Comparison of ENCODE assay signal across 35 cellular contexts in the genomic region with DNA sequence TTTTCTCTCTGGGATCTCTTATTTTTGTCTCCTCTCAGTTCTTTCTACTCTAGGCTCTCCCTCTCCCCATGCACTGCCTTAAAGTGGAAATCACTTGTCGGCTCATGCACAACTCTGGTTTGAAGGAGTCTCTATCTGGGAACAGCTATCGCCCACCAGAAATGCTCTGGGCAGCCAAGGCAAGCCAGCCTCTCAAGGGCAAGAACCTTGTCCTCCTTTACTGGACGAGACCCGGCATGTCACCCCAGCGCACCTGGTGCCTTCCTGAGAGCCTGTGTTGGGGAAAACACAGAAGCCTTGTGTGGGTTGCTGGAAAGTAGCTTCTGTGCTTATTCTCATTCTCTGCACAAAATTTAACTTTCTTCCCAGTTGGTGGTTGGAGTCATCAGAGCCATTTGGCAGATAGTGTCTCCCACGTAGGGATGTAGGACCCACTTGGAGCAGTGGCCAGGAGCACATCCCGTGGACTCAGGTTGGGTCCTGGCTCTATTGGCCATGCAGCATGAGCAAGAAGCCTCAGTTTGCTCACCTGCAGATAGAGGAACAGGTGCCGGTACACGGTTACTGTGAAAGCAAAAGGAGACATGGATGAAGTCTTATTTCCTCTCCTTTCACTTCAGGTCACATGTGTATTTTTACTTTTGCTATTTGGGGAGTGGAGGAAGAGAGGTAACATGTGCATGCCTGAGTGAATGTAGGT.
"Had no signal": no experiment of that assay in that cellular context is flagged by ENCODE, and none has a peak within 500 bp of the region (broad histone marks: within the 10 kb centered on the region; RNA-seq: fewer than 3 reads in every experiment).

No MANE protein-coding gene starts in this region.

- H3K27me3 ChIP-seq: body of pancreas, brain microvascular endothelial cell had no signal

- H3K4me1 Mint-ChIP-seq: activated B cell treated with CpG ODN at 0.5 μM for 24 hours; activated CD4-positive, alpha-beta memory T cell treated with anti-CD3 and anti-CD28 coated beads, Interleukin-2, amount 10 ng/mL, durations not matched to agents 7 days and 5 days; activated CD4-positive, alpha-beta T cell treated with anti-CD3 and anti-CD28 coated beads, Interleukin-2, amount 10 ng/mL, durations not matched to agents 7 days and 5 days; activated CD8-positive, alpha-beta memory T cell treated with anti-CD3 and anti-CD28 coated beads, Interleukin-2, amount 10 ng/mL, durations not matched to agents 7 days and 5 days; activated naive CD4-positive, alpha-beta T cell treated with anti-CD3 and anti-CD28 coated beads, Interleukin-2, amount 10 ng/mL, durations not matched to agents 7 days and 5 days; activated naive CD4-positive, alpha-beta T cell treated with anti-CD3 and anti-CD28 coated beads, Interleukin-2, amount 50 U/mL, for 24 hours; activated naive CD8-positive, alpha-beta T cell treated with anti-CD3 and anti-CD28 coated beads, Interleukin-2, amount 10 ng/mL, durations not matched to agents 7 days and 5 days; activated naive CD8-positive, alpha-beta T cell treated with anti-CD3 and anti-CD28 coated beads, Interleukin-2, amount 50 U/mL, for 24 hours; central memory CD8-positive, alpha-beta T cell had no signal

- H3K9me3 Mint-ChIP-seq: activated B cell treated with CpG ODN at 0.5 μM for 24 hours; activated naive CD4-positive, alpha-beta T cell treated with anti-CD3 and anti-CD28 coated beads, Interleukin-2, amount 50 U/mL, for 24 hours; activated T-cell treated with anti-CD3 and anti-CD28 coated beads, Interleukin-2, amount 50 U/mL, for 24 hours had no signal

- H3K4me3 ChIP-seq: body of pancreas, breast epithelium had no signal

- H3K36me3 Mint-ChIP-seq: activated CD8-positive, alpha-beta memory T cell treated with anti-CD3 and anti-CD28 coated beads, Interleukin-2, amount 10 ng/mL, durations not matched to agents 7 days and 5 days; activated naive CD4-positive, alpha-beta T cell treated with anti-CD3 and anti-CD28 coated beads, Interleukin-2, amount 10 ng/mL, durations not matched to agents 7 days and 5 days; activated naive CD4-positive, alpha-beta T cell treated with anti-CD3 and anti-CD28 coated beads, Interleukin-2, amount 50 U/mL, for 24 hours; activated naive CD8-positive, alpha-beta T cell; activated naive CD8-positive, alpha-beta T cell treated with anti-CD3 and anti-CD28 coated beads, Interleukin-2, amount 10 ng/mL, durations not matched to agents 7 days and 5 days had no signal

- H3K9me3 ChIP-seq: body of pancreas, breast epithelium had no signal

- H3K27ac Mint-ChIP-seq: activated B cell treated with CpG ODN at 0.5 μM for 24 hours; activated CD4-positive, alpha-beta memory T cell treated with anti-CD3 and anti-CD28 coated beads, Interleukin-2, amount 10 ng/mL, durations not matched to agents 7 days and 5 days; activated CD4-positive, alpha-beta T cell treated with anti-CD3 and anti-CD28 coated beads, Interleukin-2, amount 10 ng/mL, durations not matched to agents 7 days and 5 days; activated CD8-positive, alpha-beta memory T cell treated with anti-CD3 and anti-CD28 coated beads, Interleukin-2, amount 10 ng/mL, durations not matched to agents 7 days and 5 days; activated CD8-positive, alpha-beta T cell treated with anti-CD3 and anti-CD28 coated beads, Interleukin-2, amount 10 ng/mL, durations not matched to agents 7 days and 5 days; activated naive CD4-positive, alpha-beta T cell treated with anti-CD3 and anti-CD28 coated beads, Interleukin-2, amount 10 ng/mL, durations not matched to agents 7 days and 5 days; activated naive CD4-positive, alpha-beta T cell treated with anti-CD3 and anti-CD28 coated beads, Interleukin-2, amount 50 U/mL, for 24 hours; activated naive CD8-positive, alpha-beta T cell; activated naive CD8-positive, alpha-beta T cell treated with anti-CD3 and anti-CD28 coated beads, Interleukin-2, amount 10 ng/mL, durations not matched to agents 7 days and 5 days; activated naive CD8-positive, alpha-beta T cell treated with anti-CD3 and anti-CD28 coated beads, Interleukin-2, amount 50 U/mL, for 24 hours; activated T-cell treated with anti-CD3 and anti-CD28 coated beads, Interleukin-2, amount 50 U/mL, for 24 hours; activated T-helper 2 cell treated with anti-CD3 and anti-CD28 coated beads, Interferon-gamma antibody, Interleukin-2, Interleukin-4, amounts not matched to agents 10 μg/mL and 5 μg/mL and 100 μg/mL, durations not matched to agents 14 hours and 24 hours and 36 hours; T-helper 1 cell treated with Interleukin-12 subunit alpha and Interleukin-12 subunit beta and Interleukin-4 antibody, amounts not matched to agents 30 μg/mL and 1 μg/mL, for 36 hours; T-helper 2 cell treated with Interferon-gamma antibody and Interleukin-4, amounts not matched to agents 5 μg/mL and 100 μg/mL, for 36 hours had no signal

- DNase-seq: activated B cell treated with CpG ODN at 0.5 μM for 24 hours; activated CD4-positive, alpha-beta memory T cell treated with anti-CD3 and anti-CD28 coated beads, Interleukin-2, amount 10 ng/mL, durations not matched to agents 7 days and 5 days; activated CD4-positive, alpha-beta T cell treated with anti-CD3 and anti-CD28 coated beads for 4 hours; activated CD4-positive, alpha-beta T cell treated with anti-CD3 and anti-CD28 coated beads, Interleukin-2, amount 10 ng/mL, durations not matched to agents 7 days and 5 days; activated CD4-positive, alpha-beta T cell treated with anti-CD3 and anti-CD28 coated beads, Interleukin-2, amount 50 U/mL, for 48 hours; activated CD4-positive, CD25-positive, alpha-beta regulatory T cell treated with anti-CD3 and anti-CD28 coated beads, Interleukin-2, amount 50 U/mL, for 72 hours; activated CD8-positive, alpha-beta memory T cell treated with anti-CD3 and anti-CD28 coated beads for 24 hours; activated CD8-positive, alpha-beta memory T cell treated with anti-CD3 and anti-CD28 coated beads, Interleukin-2, amount 10 ng/mL, durations not matched to agents 7 days and 5 days; activated CD8-positive, alpha-beta memory T cell treated with anti-CD3 and anti-CD28 coated beads, Interleukin-2, amount 50 U/mL, for 48 hours; activated CD8-positive, alpha-beta T cell treated with anti-CD3 and anti-CD28 coated beads, Interleukin-2, amount 10 ng/mL, durations not matched to agents 7 days and 5 days; activated effector memory CD4-positive, alpha-beta T cell treated with Interleukin-2 at 50 U/mL for 16 hours; activated gamma-delta T cell; activated naive CD4-positive, alpha-beta T cell treated with anti-CD3 and anti-CD28 coated beads, Interleukin-2, amount 10 ng/mL, durations not matched to agents 7 days and 5 days; activated naive CD4-positive, alpha-beta T cell treated with Interleukin-2 at 50 U/mL for 16 hours; activated naive CD8-positive, alpha-beta T cell treated with anti-CD3 and anti-CD28 coated beads, Interleukin-2, amount 10 ng/mL, durations not matched to agents 7 days and 5 days; activated naive CD8-positive, alpha-beta T cell treated with anti-CD3 and anti-CD28 coated beads, Interleukin-2, amount 50 U/mL, for 24 hours; activated T-cell treated with anti-CD3 and anti-CD28 coated beads, Interleukin-2, amount 50 U/mL, for 24 hours; activated T-cell treated with anti-CD3 and anti-CD28 coated beads, Interleukin-2, amount 50 U/mL, for 48 hours; amygdala; anterior cingulate cortex; body of pancreas; brain microvascular endothelial cell; caudate nucleus; cerebellar nuclear complex; T-helper 1 cell; T-helper 2 cell; T-helper 9 cell had no signal

- H3K4me3 Mint-ChIP-seq: activated B cell treated with CpG ODN at 0.5 μM for 24 hours; activated CD4-positive, alpha-beta memory T cell treated with anti-CD3 and anti-CD28 coated beads, Interleukin-2, amount 10 ng/mL, durations not matched to agents 7 days and 5 days; activated CD4-positive, alpha-beta T cell treated with anti-CD3 and anti-CD28 coated beads, Interleukin-2, amount 10 ng/mL, durations not matched to agents 7 days and 5 days; activated CD8-positive, alpha-beta memory T cell treated with anti-CD3 and anti-CD28 coated beads, Interleukin-2, amount 10 ng/mL, durations not matched to agents 7 days and 5 days; activated CD8-positive, alpha-beta T cell treated with anti-CD3 and anti-CD28 coated beads, Interleukin-2, amount 10 ng/mL, durations not matched to agents 7 days and 5 days; activated naive CD4-positive, alpha-beta T cell treated with anti-CD3 and anti-CD28 coated beads, Interleukin-2, amount 10 ng/mL, durations not matched to agents 7 days and 5 days; activated naive CD4-positive, alpha-beta T cell treated with anti-CD3 and anti-CD28 coated beads, Interleukin-2, amount 50 U/mL, for 24 hours; activated naive CD8-positive, alpha-beta T cell; activated naive CD8-positive, alpha-beta T cell treated with anti-CD3 and anti-CD28 coated beads, Interleukin-2, amount 10 ng/mL, durations not matched to agents 7 days and 5 days; activated naive CD8-positive, alpha-beta T cell treated with anti-CD3 and anti-CD28 coated beads, Interleukin-2, amount 50 U/mL, for 24 hours; activated T-cell treated with anti-CD3 and anti-CD28 coated beads, Interleukin-2, amount 50 U/mL, for 24 hours; central memory CD8-positive, alpha-beta T cell; T-helper 1 cell treated with Interleukin-12 subunit alpha and Interleukin-12 subunit beta and Interleukin-4 antibody, amounts not matched to agents 30 μg/mL and 1 μg/mL, for 36 hours; T-helper 2 cell treated with Interferon-gamma antibody and Interleukin-4, amounts not matched to agents 5 μg/mL and 100 μg/mL, for 36 hours had no signal

- H3K4me1 ChIP-seq: body of pancreas, breast epithelium had no signal

- H3K27me3 Mint-ChIP-seq: activated B cell treated with CpG ODN at 0.5 μM for 24 hours; activated CD4-positive, alpha-beta memory T cell treated with anti-CD3 and anti-CD28 coated beads, Interleukin-2, amount 10 ng/mL, durations not matched to agents 7 days and 5 days; activated CD4-positive, alpha-beta T cell treated with anti-CD3 and anti-CD28 coated beads, Interleukin-2, amount 10 ng/mL, durations not matched to agents 7 days and 5 days; activated CD8-positive, alpha-beta memory T cell treated with anti-CD3 and anti-CD28 coated beads, Interleukin-2, amount 10 ng/mL, durations not matched to agents 7 days and 5 days; activated naive CD4-positive, alpha-beta T cell treated with anti-CD3 and anti-CD28 coated beads, Interleukin-2, amount 10 ng/mL, durations not matched to agents 7 days and 5 days; activated naive CD4-positive, alpha-beta T cell treated with anti-CD3 and anti-CD28 coated beads, Interleukin-2, amount 50 U/mL, for 24 hours; activated naive CD8-positive, alpha-beta T cell; activated naive CD8-positive, alpha-beta T cell treated with anti-CD3 and anti-CD28 coated beads, Interleukin-2, amount 10 ng/mL, durations not matched to agents 7 days and 5 days; activated naive CD8-positive, alpha-beta T cell treated with anti-CD3 and anti-CD28 coated beads, Interleukin-2, amount 50 U/mL, for 24 hours; activated T-cell treated with anti-CD3 and anti-CD28 coated beads, Interleukin-2, amount 50 U/mL, for 24 hours; central memory CD8-positive, alpha-beta T cell had no signal

- H3K27ac ChIP-seq: body of pancreas, brain microvascular endothelial cell, breast epithelium, VCaP had no signal

- H3K36me3 ChIP-seq: brain microvascular endothelial cell, breast epithelium had no signal
